Comparison of ENCODE assay signal across 8 cellular contexts in the genomic region with DNA sequence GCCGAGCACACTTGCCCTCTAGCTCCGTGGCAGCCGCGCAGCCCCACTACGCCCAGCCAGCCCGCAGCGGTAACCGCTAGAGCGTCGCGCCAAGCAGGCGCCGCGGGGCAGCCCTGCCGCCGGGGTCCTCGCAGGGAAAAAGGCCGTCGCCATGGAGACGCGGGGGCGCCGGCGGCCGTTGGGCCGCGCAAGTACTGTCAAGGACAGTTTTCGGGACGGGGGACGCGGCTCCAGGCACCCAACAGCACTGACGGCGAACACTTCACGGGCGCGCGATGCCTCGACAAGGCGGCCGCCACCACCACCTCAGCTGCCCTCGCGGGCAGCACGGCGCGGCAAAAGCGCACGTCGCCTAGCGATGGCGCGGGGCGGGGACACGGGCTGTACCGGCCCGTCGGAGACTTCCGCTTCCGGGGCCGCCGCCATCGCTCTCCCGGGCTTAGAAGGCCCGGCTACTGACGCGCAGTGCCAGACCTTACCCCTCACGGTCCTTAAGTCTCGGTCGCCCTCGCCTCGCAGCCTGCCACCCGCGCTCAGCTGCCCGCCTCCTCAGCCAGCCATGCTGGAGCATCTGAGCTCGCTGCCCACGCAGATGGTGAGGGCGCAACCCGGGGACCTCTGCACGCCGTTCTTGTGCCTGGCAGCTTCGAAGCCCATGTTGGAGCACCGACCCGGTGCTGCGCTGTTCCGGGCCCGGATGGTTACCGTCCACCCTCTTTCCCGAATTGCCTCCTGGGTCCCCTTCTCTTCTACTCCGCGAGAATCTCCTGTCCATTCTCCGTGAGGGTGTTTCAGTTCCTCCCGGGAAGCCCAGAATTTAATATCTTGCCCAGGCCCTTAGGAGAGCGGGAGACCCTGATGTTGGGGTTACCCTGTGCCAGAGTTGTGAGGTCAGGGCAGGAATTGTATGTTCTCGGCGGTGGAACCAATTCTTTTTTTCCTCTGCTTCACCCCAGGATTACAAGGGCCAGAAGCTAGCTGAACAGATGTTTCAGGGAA. TPM values are rescaled to one million over a fixed set of nuclear protein-coding genes. Genes with fewer than 3 reads are reported as not detected.
DNase-seq lines count a peak whose midpoint lies in the region; ATAC-seq and TF ChIP-seq lines count a peak whose summit lies in the region.

A gene with protein sequence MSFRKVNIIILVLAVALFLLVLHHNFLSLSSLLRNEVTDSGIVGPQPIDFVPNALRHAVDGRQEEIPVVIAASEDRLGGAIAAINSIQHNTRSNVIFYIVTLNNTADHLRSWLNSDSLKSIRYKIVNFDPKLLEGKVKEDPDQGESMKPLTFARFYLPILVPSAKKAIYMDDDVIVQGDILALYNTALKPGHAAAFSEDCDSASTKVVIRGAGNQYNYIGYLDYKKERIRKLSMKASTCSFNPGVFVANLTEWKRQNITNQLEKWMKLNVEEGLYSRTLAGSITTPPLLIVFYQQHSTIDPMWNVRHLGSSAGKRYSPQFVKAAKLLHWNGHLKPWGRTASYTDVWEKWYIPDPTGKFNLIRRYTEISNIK (minus strand): TSS at position 104 of the 999 bp plus-strand sequence. CDS start 5,331 bp downstream, outside the sequence.
A gene (plus strand): TSS at position 419 of the 999 bp plus-strand sequence. CDS start 141 bp downstream, at position 560.

- peak within 1 kb of the TSS; percentile 98 for H2BK5ac ChIP-seq in neuronal stem cell (ENCODE audit: low read length)

- peak within 1 kb of the TSS; percentile 94 for H3K27ac ChIP-seq in GM23248
- H3K27ac ChIP-seq in Karpas-422 (ENCODE audit: low read length) = peak within 1 kb of the TSS; percentile 73
- peak within 1 kb of the TSS; percentile 47 for H3K27ac ChIP-seq in foreskin keratinocyte
- peak within 1 kb of the TSS; percentile 84 for H3K27ac ChIP-seq in neuronal stem cell (replicated peaks; ENCODE audit: low read length)

- in situ Hi-C loops in GM23248 (cut with MboI) = no loop called here

- H3K4me3 ChIP-seq in GM23248 (peak within 1 kb of the TSS; percentile 99), Karpas-422 (ENCODE audit: low read length) (peak within 1 kb of the TSS; percentile 90), neuronal stem cell (ENCODE audit: low read length in 2 of 2) (peak within 1 kb of the TSS; percentile 95 to 99)

- peak within 1 kb of the TSS; percentile 59 for H2BK12ac ChIP-seq in neuronal stem cell (ENCODE audit: low read length)

- peak; percentile 94 for ATAC-seq in foreskin keratinocyte

- H2BK120ac ChIP-seq in neuronal stem cell (ENCODE audit: low read depth, low read length) = no peak within 1 kb of the TSS

- peak within 1 kb of the TSS; percentile 100 for H3K4me2 ChIP-seq in GM23248 (ENCODE audit: unreplicated experiment)
- peak within 1 kb of the TSS; percentile 78 for H3K4me2 ChIP-seq in Karpas-422 (ENCODE audit: low read depth, low read length, poor library complexity, severe bottlenecking)
- peak within 1 kb of the TSS; percentile 75 for H3K4me2 ChIP-seq in neuronal stem cell (ENCODE audit: insufficient read depth, low read length, poor library complexity, severe bottlenecking)

- H4K20me1 ChIP-seq in GM23248 (ENCODE audit: insufficient read depth) (no peaks in the 10 kb centered on the region), Karpas-422 (ENCODE audit: insufficient read depth, low read depth, low read length) (peaks cover 6% of the 10 kb centered on the region; the same call in 1 of the 2 replicates)

- peak within 1 kb of the TSS; percentile 100 for H3K18ac ChIP-seq in neuronal stem cell (ENCODE audit: low read length)

- peaks cover 13% of the 10 kb centered on the region for H3K36me3 ChIP-seq in GM23248 (ENCODE audit: low read depth)
- H3K36me3 ChIP-seq in Karpas-422 (ENCODE audit: insufficient read depth, low read length) = peaks cover 11% of the 10 kb centered on the region
- peaks cover 4 to 37% of the 10 kb centered on the region in 2 donors for H3K36me3 ChIP-seq in neuronal stem cell (replicated peaks in 1 of 2; ENCODE audit: control insufficient read depth in 2 of 2, insufficient read depth in 2 of 2, low read length in 2 of 2)

- DNase-seq in EH (ENCODE audit: low read depth) = peak; percentile 89
- peak; percentile 96 for DNase-seq in GM23248
- DNase-seq in Karpas-422 = peak; percentile 95
- DNase-seq in SHP77 (lab: John Stamatoyannopoulos, UW) = peak; percentile 76 to 82
- peak; percentile 80 for DNase-seq in activated gamma-delta T cell treated with Interleukin-2 at 50 U/mL for 16 hours
- DNase-seq in foreskin keratinocyte = peak; percentile 66 to 85
- peak; percentile 90 for DNase-seq in neuronal stem cell (ENCODE audit: low spot score)

- H4K8ac ChIP-seq in neuronal stem cell (ENCODE audit: low read depth, low read length) = no peak within 1 kb of the TSS

- H3F3A ChIP-seq in GM23248 (ENCODE audit: insufficient read depth) = peaks cover 42% of the 10 kb centered on the region

- WGBS in GM23248 (ENCODE audit: low coverage in 1 of 2, low lambda C conversion rate in 2 of 2, missing lambda C conversion rate in 2 of 2), 2 experiments = 1% methylated on average over 84 to 87 of the region's 94 CpGs
- no CpG with 5 or more reads among the region's 94 CpGs for WGBS in neuronal stem cell (ENCODE audit: extremely low coverage in 2 of 2, insufficient read length in 2 of 2, insufficient replicate concordance in 1 of 2), 2 donors

- H3K9me3 ChIP-seq in GM23248 (ENCODE audit: low read depth) (no peaks in the 10 kb centered on the region), Karpas-422 (ENCODE audit: low read length) (no peaks in the 10 kb centered on the region), neuronal stem cell (replicated peaks in 1 of 2; ENCODE audit: control insufficient read depth in 2 of 2, insufficient read depth in 1 of 2, low read depth in 1 of 2, low read length in 2 of 2) (peaks cover 0 to 1% of the 10 kb centered on the region in 2 donors)

- peaks cover 76% of the 10 kb centered on the region for H3K79me2 ChIP-seq in GM23248 (ENCODE audit: insufficient read depth)
- H3K79me2 ChIP-seq in Karpas-422 (ENCODE audit: low read length) = peaks cover 64% of the 10 kb centered on the region

- TF ChIP-seq CTCF in foreskin keratinocyte (conservative IDR thresholded peaks at IDR 0.05) (no peak), subcutaneous adipose tissue (IDR thresholded peaks at IDR 0.05; ENCODE audit: low read depth) (no peak)

- peak within 1 kb of the TSS; percentile 38 for H3K4ac ChIP-seq in neuronal stem cell (ENCODE audit: low read length)

- H3K14ac ChIP-seq in neuronal stem cell (ENCODE audit: low read length) = peak within 1 kb of the TSS; percentile 100

- H2AFZ ChIP-seq in GM23248 (peak within 1 kb of the TSS; percentile 85), Karpas-422 (ENCODE audit: low read length) (peak within 1 kb of the TSS; percentile 69), neuronal stem cell (ENCODE audit: low read length) (peak within 1 kb of the TSS; percentile 99)

- peak within 1 kb of the TSS; percentile 69 for H2BK15ac ChIP-seq in neuronal stem cell (ENCODE audit: low read length)

- H3K27me3 ChIP-seq in GM23248 (replicated peaks; ENCODE audit: insufficient read depth) (no peaks in the 10 kb centered on the region), Karpas-422 (ENCODE audit: low read length) (no peaks in the 10 kb centered on the region), foreskin keratinocyte (no peaks in the 10 kb centered on the region), neuronal stem cell (ENCODE audit: control insufficient read depth in 3 of 3, insufficient read depth in 3 of 3, low read depth in 1 of 3, low read length in 3 of 3) (no peaks in the 10 kb centered on the region)

- H3K4me1 ChIP-seq in GM23248 (ENCODE audit: insufficient read depth) = peaks cover 20% of the 10 kb centered on the region
- peaks cover 35% of the 10 kb centered on the region for H3K4me1 ChIP-seq in Karpas-422 (ENCODE audit: low read length)
- peaks cover 5% of the 10 kb centered on the region for H3K4me1 ChIP-seq in foreskin keratinocyte
- peaks cover 5 to 8% of the 10 kb centered on the region in 2 donors for H3K4me1 ChIP-seq in neuronal stem cell (ENCODE audit: control insufficient read depth in 2 of 2, insufficient read depth in 1 of 2, low read depth in 1 of 2, low read length in 2 of 2)

- H3K23ac ChIP-seq in neuronal stem cell (ENCODE audit: low read depth, low read length, poor library complexity) = peak within 1 kb of the TSS; percentile 96

- H4K91ac ChIP-seq in neuronal stem cell (ENCODE audit: low read depth, low read length, poor library complexity) = no peak within 1 kb of the TSS

- H3K9me2 ChIP-seq in GM23248 (ENCODE audit: insufficient read depth) (no peaks in the 10 kb centered on the region), Karpas-422 (replicated peaks; ENCODE audit: insufficient read depth, low read length) (no peaks in the 10 kb centered on the region)

- peaks cover 14% of the 10 kb centered on the region for H3K79me1 ChIP-seq in neuronal stem cell (ENCODE audit: low read depth, low read length)

- H3K9ac ChIP-seq in GM23248 (peak within 1 kb of the TSS; percentile 99), Karpas-422 (ENCODE audit: low read length) (peak within 1 kb of the TSS; percentile 96), neuronal stem cell (ENCODE audit: low read depth, low read length, poor library complexity) (peak within 1 kb of the TSS; percentile 100)

- H2AK5ac ChIP-seq in neuronal stem cell (ENCODE audit: low read depth, low read length) = peak within 1 kb of the TSS; percentile 14

RNA-seq across cellular contexts. Expression of the first gene that starts in this region (rescaled TPM):
- 148 and 151 TPM in 2 replicates for total RNA-seq in GM23248 (2014; rRNA removed; shearing (Covaris generic))
- polyA plus RNA-seq in GM23248 (2016; fragmentation: Nextera tagmentation; extraction: Ambion mirVana) (140 and 149 TPM in 2 replicates), foreskin keratinocyte (44.1 and 51.8 TPM in 2 replicates)
- 34.7 and 52.0 TPM in 2 replicates for total RNA-seq in Karpas-422 (2014; rRNA removed; shearing (Covaris generic); ENCODE audit: low replicate concordance)
- total RNA-seq in foreskin keratinocyte (53.4 and 55.4 TPM in 2 replicates), subcutaneous adipose tissue (10 to 100 TPM; 35.2 to 53.9 (median 46.2) TPM)
- 58.9 TPM for polyA plus RNA-seq in neuronal stem cell (2013, experiment 1 of 2)
- polyA plus RNA-seq in neuronal stem cell (2013, experiment 2 of 2) = 57.8 TPM

RNA-seq across cellular contexts. Expression of the second gene that starts in this region (rescaled TPM):
- 184 and 271 TPM in 2 replicates for total RNA-seq in GM23248 (2014; rRNA removed; shearing (Covaris generic))
- 366 and 369 TPM in 2 replicates for polyA plus RNA-seq in GM23248 (2016; fragmentation: Nextera tagmentation; extraction: Ambion mirVana)
- total RNA-seq in Karpas-422 (2014; rRNA removed; shearing (Covaris generic); ENCODE audit: low replicate concordance) = 122 and 184 TPM in 2 replicates
- total RNA-seq in foreskin keratinocyte = 124 and 142 TPM in 2 replicates
- polyA plus RNA-seq in foreskin keratinocyte = 200 and 214 TPM in 2 replicates
- polyA plus RNA-seq in neuronal stem cell (2013, experiment 1 of 2) = 126 TPM
- polyA plus RNA-seq in neuronal stem cell (2013, experiment 2 of 2) = 134 TPM
- 100 to 1,000 TPM in 1 of 4 donors, 10 to 100 TPM in 3; 44.3 to 108 (median 80.8) TPM for total RNA-seq in subcutaneous adipose tissue

Comparison
In these comparisons a context has a peak if more than half of its experiments do, and no peak if none do; other contexts are left out.
1. Peak in every context shown above with its lines: DNase-seq, ATAC-seq, H3K4me3 ChIP-seq and H3K27ac ChIP-seq.